Comparison of ENCODE assay signal across 8 cellular contexts in the genomic region with DNA sequence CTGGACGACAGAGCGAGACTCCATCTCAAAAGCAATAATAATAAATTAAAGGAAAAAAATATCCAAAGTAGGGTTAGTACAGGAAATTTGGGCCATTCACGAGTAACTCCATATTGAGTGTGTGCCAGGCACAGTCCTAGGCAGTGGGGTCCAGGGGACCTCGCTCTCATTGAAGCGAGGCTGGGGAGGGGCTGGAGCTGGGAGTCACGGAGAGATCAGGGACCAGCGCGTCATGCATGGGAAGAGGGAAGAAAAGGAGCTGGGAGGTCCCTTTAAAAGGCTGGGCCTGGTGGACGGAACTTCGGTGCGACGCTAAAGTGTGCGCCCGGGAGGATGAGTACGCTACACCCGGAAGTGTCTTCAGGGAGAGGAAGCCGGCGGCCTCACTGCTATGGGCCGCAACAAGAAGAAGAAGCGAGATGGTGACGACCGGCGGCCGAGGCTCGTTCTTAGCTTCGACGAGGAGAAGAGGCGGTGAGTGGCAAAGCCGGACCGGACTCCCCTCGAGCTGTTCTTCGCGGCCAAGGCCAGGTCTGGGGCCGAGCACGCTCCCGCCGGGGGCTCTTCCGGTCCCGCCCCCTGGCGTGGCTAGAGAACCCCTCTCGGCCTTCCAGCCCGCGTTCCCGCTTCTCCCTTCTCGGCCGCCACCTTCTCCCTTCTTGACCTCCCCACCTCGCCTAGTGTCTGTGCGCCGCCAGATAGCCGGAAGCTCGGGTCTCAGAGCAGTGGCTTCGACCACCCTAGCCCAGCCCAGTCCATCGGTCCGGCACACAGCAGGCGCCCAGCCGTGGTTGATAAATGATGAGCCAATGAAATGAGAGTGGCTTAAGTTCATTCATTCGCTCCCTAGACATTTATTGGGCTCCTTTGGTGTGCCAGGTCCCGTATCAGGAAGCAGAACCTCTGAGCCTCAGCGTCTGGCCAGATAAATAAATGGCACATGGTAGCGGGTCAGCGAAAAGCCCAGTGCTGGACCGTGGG. TPM values are rescaled to one million over a fixed set of nuclear protein-coding genes. Genes with fewer than 3 reads are reported as not detected.
DNase-seq lines count a peak whose midpoint lies in the region; ATAC-seq, FAIRE-seq and TF ChIP-seq lines count a peak whose summit lies in the region.

A gene with protein sequence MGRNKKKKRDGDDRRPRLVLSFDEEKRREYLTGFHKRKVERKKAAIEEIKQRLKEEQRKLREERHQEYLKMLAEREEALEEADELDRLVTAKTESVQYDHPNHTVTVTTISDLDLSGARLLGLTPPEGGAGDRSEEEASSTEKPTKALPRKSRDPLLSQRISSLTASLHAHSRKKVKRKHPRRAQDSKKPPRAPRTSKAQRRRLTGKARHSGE (plus strand): TSS at position 342 of the 981 bp plus-strand sequence. CDS start 50 bp downstream, at position 392.

- no peak for TF ChIP-seq CTCF in keratinocyte (optimal IDR thresholded peaks at IDR 0.05 in 1 of 3, IDR thresholded peaks at IDR 0.05 in 1 of 3, conservative IDR thresholded peaks at IDR 0.05 in 1 of 3; ENCODE audit: extremely low read depth in 1 of 3, insufficient read depth in 2 of 3, low read length in 3 of 3)

- peak within 1 kb of the TSS; percentile 100 for H3K4me2 ChIP-seq in keratinocyte (ENCODE audit: control insufficient read depth, extremely low read depth, insufficient read depth, low read depth, low read length)

- H3K4me1 ChIP-seq in keratinocyte (ENCODE audit: control insufficient read depth, extremely low read depth, insufficient read depth, low read length) = peaks cover 48% of the 10 kb centered on the region

- H4K20me1 ChIP-seq in keratinocyte (ENCODE audit: control insufficient read depth, extremely low read depth, insufficient read depth, low read length) = peaks cover 3% of the 10 kb centered on the region

- H3K9me1 ChIP-seq in keratinocyte (ENCODE audit: control insufficient read depth, extremely low read depth, insufficient read depth, low read length) = peaks cover 2% of the 10 kb centered on the region

- peaks cover 2 to 12% of the 10 kb centered on the region in 2 experiments for H3K36me3 ChIP-seq in keratinocyte (ENCODE audit: control insufficient read depth in 2 of 2, extremely low read depth in 1 of 2, insufficient read depth in 2 of 2, low read length in 2 of 2)

- H3K27ac ChIP-seq in keratinocyte (ENCODE audit: control insufficient read depth, insufficient read depth, low read length) = peak within 1 kb of the TSS; percentile 92

- peak; percentile 53 for ATAC-seq in HG03097 (IDR thresholded peaks at IDR 0.05; ENCODE audit: low FRiP score, unreplicated experiment)

- H3K9ac ChIP-seq in keratinocyte (ENCODE audit: control insufficient read depth, extremely low read depth, insufficient read depth, low read length) = peak within 1 kb of the TSS; percentile 95

- DNase-seq in SIG-M5 treated with dmso at 0.1 percent for 504 hours (lab: John Stamatoyannopoulos, UW; ENCODE audit: unreplicated experiment) (peak; percentile 86), SIG-M5 (lab: John Stamatoyannopoulos, UW) (no peak), NCI-H226 (peak; percentile 59), keratinocyte (ENCODE audit: low read depth, low spot score) (no peak)
- peak; percentile 56 for DNase-seq in activated CD4-positive, CD25-positive, alpha-beta regulatory T cell treated with anti-CD3 and anti-CD28 coated beads, Interleukin-2, amount 50 U/mL, for 16 hours (ENCODE audit: low read depth, low spot score)
- peak; percentile 71 for DNase-seq in central memory CD4-positive, alpha-beta T cell
- DNase-seq in stimulated activated CD4-positive, alpha-beta T cell treated with anti-CD3 and anti-CD28 coated beads, Interleukin-15, amount 100 ng/mL, for 1 hour (ENCODE audit: low read depth in 1 of 2, low spot score in 1 of 2) = peak; percentile 56 to 64

- peaks cover 11% of the 10 kb centered on the region for H3K79me2 ChIP-seq in keratinocyte (ENCODE audit: control insufficient read depth, insufficient read depth, low read length)

- FAIRE-seq in keratinocyte (lab: Jason Lieb, UNC) = no peak

- peak within 1 kb of the TSS; percentile 93 for H2AFZ ChIP-seq in keratinocyte (ENCODE audit: control insufficient read depth, low read length)

- no peaks in the 10 kb centered on the region for H3K9me3 ChIP-seq in keratinocyte (ENCODE audit: control insufficient read depth, low read depth, low read length)

- no peaks in the 10 kb centered on the region for H3K27me3 ChIP-seq in keratinocyte (ENCODE audit: control insufficient read depth, extremely low read depth, insufficient read depth, low read length)

- peak within 1 kb of the TSS; percentile 81 to 100 (median 99) for H3K4me3 ChIP-seq in keratinocyte (ENCODE audit: control insufficient read depth in 2 of 3, extremely low read depth in 1 of 3, insufficient read depth in 2 of 3, low read depth in 1 of 3, low read length in 3 of 3)

- dilution Hi-C loops in keratinocyte (cut with MboI; ENCODE audit: extremely low pct_ligation_motif_present, low sequenced_read_pairs) = no loop called here

RNA-seq across cellular contexts. Expression of the gene that starts here (rescaled TPM):
- 22.1 to 23.8 TPM (median 22.1 TPM) in 3 replicates for polyA plus RNA-seq in keratinocyte
- polyA plus RNA-seq in keratinocyte (2011; ENCODE audit: low read depth) = 6.3 TPM
- 10.5 and 18.7 TPM in 2 replicates for polyA plus RNA-seq in keratinocyte (2011; cell fraction: cytosol; rRNA removed)
- 29.4 and 31.4 TPM in 2 replicates for polyA plus RNA-seq in keratinocyte (2011; cell fraction: nucleus; rRNA removed)
- polyA plus RNA-seq in keratinocyte (2012; ENCODE audit: low replicate concordance) = 15.8 and 26.6 TPM in 2 replicates
- 7.2 to 17.4 TPM (median 8.1 TPM) in 3 replicates for polyA minus RNA-seq in keratinocyte
- polyA minus RNA-seq in keratinocyte (2011; cell fraction: cytosol; rRNA and poly(A)+ RNA removed) = 16.7 TPM
- polyA minus RNA-seq in keratinocyte (2011; cell fraction: nucleus; rRNA and poly(A)+ RNA removed) = 4.9 and 7.0 TPM in 2 replicates

Comparison
In these comparisons a context has a peak if more than half of its experiments do, and no peak if none do; other contexts are left out.
1. DNase-seq: peak in SIG-M5 treated with dmso at 0.1 percent for 504 hours (single experiment), NCI-H226 (single experiment), activated CD4-positive, CD25-positive, alpha-beta regulatory T cell treated with anti-CD3 and anti-CD28 coated beads, Interleukin-2, amount 50 U/mL, for 16 hours (single experiment), central memory CD4-positive, alpha-beta T cell (single experiment) and stimulated activated CD4-positive, alpha-beta T cell treated with anti-CD3 and anti-CD28 coated beads, Interleukin-15, amount 100 ng/mL, for 1 hour (2 of 2); none in SIG-M5 (single experiment) and keratinocyte (single experiment).